In genomic region chr1:196660912-196661311, GRCh38 we compare ENCODE assay signal across 8 cellular contexts. TPM values are rescaled to one million over a fixed set of nuclear protein-coding genes. Genes with fewer than 3 reads are reported as not detected.
A peak's percentile ranks its signal among the peaks of the same experiment; 100 is the strongest.
DNase-seq lines count a peak whose midpoint lies in the region; ATAC-seq and TF ChIP-seq lines count a peak whose summit lies in the region.

No MANE protein-coding gene starts in this region.

- intact Hi-C loops in CD8-positive, alpha-beta T cell (cut with DNase I, micrococcal nuclease): loop anchor here in 1 of 2 experiments (1.0 to 5.0 kb wide), 2 partner anchors 304 to 513 kb away; no protein-coding TSS in a partner anchor
- intact Hi-C loops in aorta (cut with DNase I): loop anchor here (5.0 kb wide), 2 partner anchors 299 to 514 kb away; no protein-coding TSS in a partner anchor

- peaks cover 5% of the 10 kb centered on the region for H3K4me1 Mint-ChIP-seq in CD8-positive, alpha-beta T cell (ENCODE audit: low read depth)
- H3K4me1 Mint-ChIP-seq in chondrocyte (ENCODE audit: low read depth): peaks cover 7% of the 10 kb centered on the region

- no peaks in the 10 kb centered on the region for H3K4me1 ChIP-seq in CD8-positive, alpha-beta T cell (ENCODE audit: insufficient read depth, low read length)
- H3K4me1 ChIP-seq in liver (ENCODE audit: control insufficient read depth in 4 of 4, insufficient read depth in 4 of 4, low read length in 3 of 4) (peaks cover 2 to 34% (median 21%) of the 10 kb centered on the region in 4 donors), aorta (ENCODE audit: control insufficient read depth in 1 of 2, insufficient read depth in 2 of 2, low read length in 2 of 2) (no peaks in the 10 kb centered on the region)

- H3K4me3 ChIP-seq in CD8-positive, alpha-beta T cell (ENCODE audit: low read depth, low read length): no peak overlapping the region
- peak overlapping the region in 1 of 3 donors; percentile 24 for H3K4me3 ChIP-seq in liver (ENCODE audit: low read depth in 1 of 3, low read length in 3 of 3)
- H3K4me3 ChIP-seq in aorta (ENCODE audit: low read length in 2 of 2): no peak overlapping the region

- peak overlapping the region; percentile 20 for H3K4me3 Mint-ChIP-seq in CD8-positive, alpha-beta T cell
- peak overlapping the region; percentile 54 for H3K4me3 Mint-ChIP-seq in chondrocyte (ENCODE audit: unreplicated experiment)

- TF ChIP-seq CTCF in CD8-positive, alpha-beta T cell (IDR thresholded peaks at IDR 0.05): peak; percentile 51
- peak; percentile 97 for TF ChIP-seq CTCF in chondrocyte (IDR thresholded peaks at IDR 0.05)
- peak; percentile 45 for TF ChIP-seq CTCF in liver (IDR thresholded peaks at IDR 0.05; ENCODE audit: low read depth, low read length, missing input control)

- H3K9me3 ChIP-seq in CD8-positive, alpha-beta T cell (ENCODE audit: low read length): no peaks in the 10 kb centered on the region
- H3K9me3 ChIP-seq in liver (ENCODE audit: control insufficient read depth in 4 of 4, low read length in 3 of 4): no peaks in the 10 kb centered on the region
- peaks cover 2% of the 10 kb centered on the region for H3K9me3 ChIP-seq in aorta (ENCODE audit: control insufficient read depth, low read length)

- H3K36me3 ChIP-seq in CD8-positive, alpha-beta T cell (ENCODE audit: insufficient read depth, low read length): no peaks in the 10 kb centered on the region
- H3K36me3 ChIP-seq in liver (ENCODE audit: control insufficient read depth in 4 of 4, insufficient read depth in 3 of 4, low read depth in 1 of 4, low read length in 3 of 4): peaks cover 2 to 9% (median 6%) of the 10 kb centered on the region in 4 donors
- H3K36me3 ChIP-seq in aorta (ENCODE audit: control insufficient read depth in 1 of 2, insufficient read depth in 2 of 2, low read length in 1 of 2): no peaks in the 10 kb centered on the region

- peak; percentile 40 for ATAC-seq in CD8-positive, alpha-beta T cell
- ATAC-seq in GM19395 (IDR thresholded peaks at IDR 0.05; ENCODE audit: unreplicated experiment) (peak; percentile 86), HG03280 (IDR thresholded peaks at IDR 0.05; ENCODE audit: unreplicated experiment) (peak; percentile 80), aorta (ENCODE audit: low FRiP score) (peak; percentile 81)

- 6% methylated on average over 4 of the region's 4 CpGs for WGBS in liver
- WGBS in aorta, 2 donors: 6% methylated on average over 4 of the region's 4 CpGs

- no peak for DNase-seq in CD8-positive, alpha-beta T cell
- peak; percentile 67 for DNase-seq in NCI-H69 (lab: John Stamatoyannopoulos, UW)
- no peak for DNase-seq in chondrocyte (ENCODE audit: low spot score)
- no peak for DNase-seq in aorta
- no peak for DNase-seq in cortex of kidney (lab: John Stamatoyannopoulos, UW)

- peak; percentile 88 to 90 for TF ChIP-seq RAD21 in liver (IDR thresholded peaks at IDR 0.05)

- H3K27ac ChIP-seq in CD8-positive, alpha-beta T cell (ENCODE audit: low read depth, low read length): no peak overlapping the region
- H3K27ac ChIP-seq in liver (ENCODE audit: low read depth in 1 of 2, low read length in 2 of 2) (peak overlapping the region in 1 of 2 donors; percentile 20), aorta (ENCODE audit: low read depth in 1 of 2, low read length in 2 of 2) (no peak overlapping the region)

- POLR2A ChIA-PET in CD8-positive, alpha-beta T cell (lab: Charles Lee): no interaction called here

- no peaks in the 10 kb centered on the region for H3K36me3 Mint-ChIP-seq in CD8-positive, alpha-beta T cell
- no peaks in the 10 kb centered on the region for H3K36me3 Mint-ChIP-seq in chondrocyte (ENCODE audit: low read depth)

- H3K27me3 ChIP-seq in CD8-positive, alpha-beta T cell (ENCODE audit: insufficient read depth, low read length): no peaks in the 10 kb centered on the region
- H3K27me3 ChIP-seq in liver (ENCODE audit: control insufficient read depth in 4 of 4, insufficient read depth in 4 of 4, low read length in 3 of 4) (no peaks in the 10 kb centered on the region), aorta (ENCODE audit: control insufficient read depth in 1 of 2, insufficient read depth in 2 of 2, low read length in 1 of 2) (no peaks in the 10 kb centered on the region)

- H3K9me3 Mint-ChIP-seq in CD8-positive, alpha-beta T cell: no peaks in the 10 kb centered on the region
- no peaks in the 10 kb centered on the region for H3K9me3 Mint-ChIP-seq in chondrocyte (ENCODE audit: low read depth)

- H3K27ac Mint-ChIP-seq in CD8-positive, alpha-beta T cell: no peak overlapping the region
- H3K27ac Mint-ChIP-seq in chondrocyte (ENCODE audit: unreplicated experiment): no peak overlapping the region

- H3K27me3 Mint-ChIP-seq in CD8-positive, alpha-beta T cell (ENCODE audit: low read depth): no peaks in the 10 kb centered on the region
- H3K27me3 Mint-ChIP-seq in chondrocyte (ENCODE audit: low read depth): no peaks in the 10 kb centered on the region

- peak overlapping the region; percentile 53 to 58 for H3K9ac ChIP-seq in liver (ENCODE audit: low read depth in 1 of 2, low read length in 2 of 2)

- CTCF ChIA-PET in CD8-positive, alpha-beta T cell (lab: Charles Lee): interaction anchor here (0.7 to 1.9 kb wide), 3 partner anchors 9 to 514 kb away, joined by 3 to 9 read pairs (median 4); no protein-coding TSS in a partner anchor

TF ChIP-seq in liver, 16 proteins besides CTCF, POLR2A, EP300 and RAD21:
- no peak for TF ChIP-seq GABPA (IDR thresholded peaks at IDR 0.05 in 1 of 2, conservative IDR thresholded peaks at IDR 0.05 in 1 of 2)
- no peak for TF ChIP-seq TAF1 (conservative IDR thresholded peaks at IDR 0.05)
- TF ChIP-seq RXRA (IDR thresholded peaks at IDR 0.05): no peak
- TF ChIP-seq MAX (IDR thresholded peaks at IDR 0.05): no peak
- TF ChIP-seq ATF3 (IDR thresholded peaks at IDR 0.05): no peak
- TF ChIP-seq REST (IDR thresholded peaks at IDR 0.05): no peak
- TF ChIP-seq YY1 (IDR thresholded peaks at IDR 0.05): no peak
- no peak for TF ChIP-seq NR2F2 (IDR thresholded peaks at IDR 0.05)
- TF ChIP-seq EGR1 (IDR thresholded peaks at IDR 0.05; ENCODE audit: low read depth in 2 of 2): no peak
- TF ChIP-seq HNF4G (IDR thresholded peaks at IDR 0.05): no peak
TF ChIP-seq in liver: peak in this region for 0.

RNA-seq across cellular contexts. Expression of gene CFH, which starts 9.1 kb away (rescaled TPM):
- total RNA-seq in CD8-positive, alpha-beta T cell: 1 to 10 TPM; 1.3 to 2.6 TPM
- total RNA-seq in chondrocyte (21.3 to 95.0 TPM (median 24.0 TPM) in 3 replicates), liver (1,000 to 10,000 TPM in 1 of 2 donors, 100 to 1,000 TPM in 1; 739 to 1,479 TPM), aorta (100 to 1,000 TPM; 284 to 297 TPM)
- polyA plus RNA-seq in liver (100 to 1,000 TPM; 554 to 825 TPM), aorta (100 to 1,000 TPM in 1 of 2 donors, 10 to 100 TPM in 1; 82.8 to 647 TPM)

RNA-seq across cellular contexts. Expression of gene KCNT2, which starts 52.7 kb away (rescaled TPM):
- total RNA-seq in CD8-positive, alpha-beta T cell: not detected
- 11.9 to 15.9 TPM (median 13.4 TPM) in 3 replicates for total RNA-seq in chondrocyte
- total RNA-seq in liver: 10 to 100 TPM in 1 of 2 donors, 1 to 10 TPM in 1; 7.5 to 11.2 TPM
- polyA plus RNA-seq in liver: 1 to 10 TPM; 1.7 to 6.1 TPM
- total RNA-seq in aorta: 10 to 100 TPM; 13.8 to 18.8 TPM
- polyA plus RNA-seq in aorta: 10 to 100 TPM in 1 of 2 donors, 1 to 10 TPM in 1; 3.0 to 23.3 TPM

Comparison
In these comparisons a context has a peak if more than half of its experiments do, and no peak if none do; other contexts are left out.
1. CTCF ChIP-seq: peak in every context shown above with its lines; median percentile 97 in chondrocyte; 51 in CD8-positive, alpha-beta T cell; 45 in liver.
2. RNA of gene KCNT2, which starts 52.7 kb away (total RNA-seq): 13.8 to 18.8 TPM in aorta, 11.9 to 15.9 TPM in chondrocyte and 7.5 to 11.2 TPM in liver; not detected in CD8-positive, alpha-beta T cell; every median in the first group is over 4 times any median in the second.
3. Peak in every context shown above with its lines, with median percentiles within 50 percentile points of each other: ATAC-seq.